26 cellular contexts compared by ENCODE assay signal in genomic region chr6:104559435-104560202, GRCh38.
"Had no signal": no experiment of that assay in that cellular context is flagged by ENCODE, and none has a peak within 500 bp of the region (broad histone marks: within the 10 kb centered on the region; RNA-seq: fewer than 3 reads in every experiment).

No MANE protein-coding gene starts in this region.

- H3K27me3 ChIP-seq: neural progenitor cell, right lobe of liver, sigmoid colon, stomach, suprapubic skin, testis, tibial artery, transverse colon, upper lobe of right lung, uterus had no signal

- ATAC-seq: naive thymus-derived CD4-positive, alpha-beta T cell; natural killer cell; psoas muscle; right cardiac atrium; right lobe of liver; stimulated activated effector memory CD8-positive, alpha-beta T cell treated with anti-CD3 and anti-CD28 coated beads, Interleukin-12 subunit alpha, Interleukin-12 subunit beta, amount 100 ng/mL, for 72 hours; stimulated activated naive B cell treated with anti-CD40 and anti-IgM and Interleukin-4, amounts not matched to agents 10 μg/mL and 1 μg/mL and 100 μg/mL, for 72 hours; upper lobe of right lung had no signal

- H3K9ac ChIP-seq: neural progenitor cell, parathyroid adenoma had no signal

- H3K4me1 ChIP-seq: neural progenitor cell, parathyroid adenoma, psoas muscle, right lobe of liver, sigmoid colon, stomach, suprapubic skin, testis, transverse colon, upper lobe of right lung, uterus had no signal

- DNase-seq: naive thymus-derived CD4-positive, alpha-beta T cell; natural killer cell; occipital lobe; posterior cingulate gyrus; psoas muscle; right cardiac atrium; right lobe of liver; sigmoid colon; small intestine; stimulated activated CD4-positive, alpha-beta T cell treated with anti-CD3 and anti-CD28 coated beads, Interleukin-15, amount 100 ng/mL, for 24 hours; stimulated activated CD4-positive, alpha-beta T cell treated with anti-CD3 and anti-CD28 coated beads, Interleukin-2, amount 100 ng/mL, for 24 hours; stimulated activated CD4-positive, alpha-beta T cell treated with anti-CD3 and anti-CD28 coated beads, Interleukin-2, amount 100 ng/mL, for 48 hours; stimulated activated CD4-positive, alpha-beta T cell treated with anti-CD3 and anti-CD28 coated beads, Interleukin-4, amount 100 ng/mL, for 24 hours; stimulated activated naive B cell treated with anti-CD40 and anti-IgM and Interleukin-4, amounts not matched to agents 10 μg/mL and 1 μg/mL and 100 μg/mL, for 72 hours; stimulated activated naive CD4-positive, alpha-beta T cell treated with Interleukin-2 at 50 U/mL for 16 hours; stomach; substantia nigra; testis; tibial artery; transverse colon; upper lobe of right lung; uterus had no signal

- H3K4me2 ChIP-seq: neural progenitor cell had no signal

- H2AFZ ChIP-seq: neural progenitor cell, parathyroid adenoma had no signal

- H3K4me3 ChIP-seq: neural progenitor cell, psoas muscle, right lobe of liver, sigmoid colon, stomach, suprapubic skin, testis, tibial artery, transverse colon, upper lobe of right lung, uterus had no signal

- H3K79me2 ChIP-seq: parathyroid adenoma had no signal

- H3K36me3 ChIP-seq: neural progenitor cell, right lobe of liver, sigmoid colon, stomach, suprapubic skin, tibial artery, transverse colon, upper lobe of right lung, uterus had no signal

- H3K27ac ChIP-seq: neural progenitor cell, parathyroid adenoma, psoas muscle, right lobe of liver, sigmoid colon, stomach, suprapubic skin, testis, tibial artery, transverse colon, upper lobe of right lung, uterus had no signal

- H3K9me3 ChIP-seq: psoas muscle, right lobe of liver, sigmoid colon, stomach, suprapubic skin, testis, tibial artery, transverse colon, upper lobe of right lung, uterus had no signal
